Comparison of ENCODE assay signal across 8 cellular contexts in genomic region chr11:65314501-65315203, GRCh38. TPM values are rescaled to one million over a fixed set of nuclear protein-coding genes. Genes with fewer than 3 reads are reported as not detected.
DNase-seq lines count a peak whose midpoint lies in the region; ATAC-seq and TF ChIP-seq lines count a peak whose summit lies in the region.

CDC42EP2 (plus strand) TSS chr11:65314866; CDS start chr11:65320899, 6,033 bp downstream.

- intact Hi-C loops in esophagus squamous epithelium (cut with DNase I): loop anchor here (5.0 kb wide), 1 partner anchor 42 kb away; no protein-coding TSS in a partner anchor

- no peaks in the 10 kb centered on the region for H3K9me3 ChIP-seq in esophagus squamous epithelium

- DNase-seq in Ammon's horn (ENCODE audit: low spot score) (peak; percentile 91), OCI-M1 (lab: John Stamatoyannopoulos, UW) (peak; percentile 90), esophagus squamous epithelium (lab: John Stamatoyannopoulos, UW) (no peak), myocyte (ENCODE audit: low read depth) (peak; percentile 90)
- DNase-seq in activated T-cell treated with anti-CD3 and anti-CD28 coated beads, Interleukin-2, amount 50 U/mL, for 72 hours: peak; percentile 68 to 82
- peak; percentile 27 to 62 for DNase-seq in stimulated activated CD8-positive, alpha-beta memory T cell treated with anti-CD3 and anti-CD28 coated beads, Interleukin-7, amount 100 ng/mL, for 4 hours (ENCODE audit: low read depth in 2 of 2)

- no peaks in the 10 kb centered on the region for H3K9me3 Mint-ChIP-seq in activated T-cell treated with anti-CD3 and anti-CD28 coated beads, Interleukin-2, amount 50 U/mL, for 72 hours

- peaks cover 0 to 8% (median 0%) of the 10 kb centered on the region in 4 donors for H3K27me3 ChIP-seq in esophagus squamous epithelium

- H3K4me3 ChIP-seq in esophagus squamous epithelium: peak within 1 kb of the TSS; percentile 47 to 81 (median 77)

- H3K27me3 Mint-ChIP-seq in activated T-cell treated with anti-CD3 and anti-CD28 coated beads, Interleukin-2, amount 50 U/mL, for 72 hours (ENCODE audit: low read depth): peaks cover 21% of the 10 kb centered on the region

- no peaks in the 10 kb centered on the region for H3K36me3 Mint-ChIP-seq in activated T-cell treated with anti-CD3 and anti-CD28 coated beads, Interleukin-2, amount 50 U/mL, for 72 hours (ENCODE audit: insufficient read depth in 2 of 2)

- TF ChIP-seq POLR2A in GM19099 (IDR thresholded peaks at IDR 0.05; ENCODE audit: extremely low read depth, insufficient read length, low read depth): peak; percentile 37
- peak in 2 of 4 donors; percentile 75 to 78 for TF ChIP-seq POLR2A in esophagus squamous epithelium (IDR thresholded peaks at IDR 0.05)

- H3K27ac Mint-ChIP-seq in activated T-cell treated with anti-CD3 and anti-CD28 coated beads, Interleukin-2, amount 50 U/mL, for 72 hours: no peak within 1 kb of the TSS

- peak; percentile 77 for ATAC-seq in HG03460 (IDR thresholded peaks at IDR 0.05; ENCODE audit: unreplicated experiment)
- ATAC-seq in activated T-cell treated with anti-CD3 and anti-CD28 coated beads, Interleukin-2, amount 50 U/mL, for 72 hours (replicated peaks in 1 of 2): peak; percentile 91 to 93

- H3K4me1 ChIP-seq in esophagus squamous epithelium: peaks cover 18 to 88% (median 28%) of the 10 kb centered on the region in 3 donors

- H3K4me1 Mint-ChIP-seq in activated T-cell treated with anti-CD3 and anti-CD28 coated beads, Interleukin-2, amount 50 U/mL, for 72 hours (ENCODE audit: low read depth): peaks cover 16% of the 10 kb centered on the region

- H3K27ac ChIP-seq in esophagus squamous epithelium: peak within 1 kb of the TSS; percentile 77 to 96 (median 88)

- WGBS in esophagus squamous epithelium, 2 donors: 0% methylated on average over 19 of the region's 74 CpGs; no CpG with 5 or more reads in 1 of the 2 donors

- no peaks in the 10 kb centered on the region for H3K36me3 ChIP-seq in esophagus squamous epithelium

- H3K4me3 Mint-ChIP-seq in activated T-cell treated with anti-CD3 and anti-CD28 coated beads, Interleukin-2, amount 50 U/mL, for 72 hours: peak within 1 kb of the TSS; percentile 77 to 80

- peak in 2 of 6 experiments; percentile 9 to 24 for TF ChIP-seq CTCF in esophagus squamous epithelium (IDR thresholded peaks at IDR 0.05)

RNA-seq across cellular contexts. Expression of gene CDC42EP2, which starts in this region (rescaled TPM):
- total RNA-seq in activated T-cell treated with anti-CD3 and anti-CD28 coated beads, Interleukin-2, amount 50 U/mL, for 72 hours: 1 to 10 TPM; 1.4 to 2.3 TPM
- total RNA-seq in esophagus squamous epithelium (10 to 100 TPM in 1 of 4 donors, 1 to 10 TPM in 2, under 1 TPM in 1; 0.76 to 11.4 (median 5.6) TPM), myocyte (45.1 and 47.2 TPM in 2 replicates)
- 30.8 TPM for polyA plus RNA-seq in myocyte (2012)
